In the genomic region with DNA sequence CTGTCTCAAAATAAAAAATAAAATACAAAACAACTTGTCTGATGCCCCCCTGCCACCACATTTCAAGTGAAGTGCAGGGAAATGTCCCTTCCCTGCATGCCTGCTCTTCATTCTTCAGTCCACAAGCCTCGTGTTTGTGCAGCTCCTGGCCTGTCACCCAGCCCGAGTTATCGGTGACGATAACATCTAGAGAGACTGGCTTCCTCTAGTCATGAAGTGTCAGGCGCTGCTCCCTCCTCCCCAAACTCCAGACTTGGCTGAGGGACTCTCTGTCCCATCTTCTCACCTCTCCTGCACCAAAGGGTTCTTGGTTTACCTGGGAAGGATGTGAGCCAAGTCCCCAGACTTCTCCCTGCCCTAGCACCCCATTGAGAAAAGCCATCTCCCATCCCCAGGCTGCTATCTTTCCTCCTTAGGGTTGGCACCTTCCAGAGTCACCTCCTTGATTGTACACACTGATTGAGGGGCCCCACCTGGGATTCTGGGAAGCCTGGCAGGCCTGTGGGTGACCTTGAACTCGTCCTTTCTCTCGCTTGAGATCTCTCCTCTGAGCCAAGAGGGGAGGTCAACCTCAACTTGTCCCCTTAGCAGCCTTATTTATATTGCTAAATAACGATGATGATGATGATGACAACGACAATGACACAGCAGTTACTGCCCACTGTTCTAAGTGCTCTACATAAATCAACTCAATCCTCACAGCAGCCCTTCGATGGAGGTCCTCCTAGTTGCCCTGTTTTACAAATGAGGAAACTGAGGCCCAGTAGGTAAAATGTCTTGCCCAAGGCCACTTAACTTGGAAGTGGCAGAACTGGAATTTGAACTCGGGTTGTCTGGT, we compare ENCODE assay signal across 28 cellular contexts. TPM values are rescaled to one million over a fixed set of nuclear protein-coding genes. Genes with fewer than 3 reads are reported as not detected.
"Had no signal": no experiment of that assay in that cellular context is flagged by ENCODE, and none has a peak within 500 bp of the region (broad histone marks: within the 10 kb centered on the region; RNA-seq: fewer than 3 reads in every experiment).

No MANE protein-coding gene starts in this region.

- H3K36me3 ChIP-seq: heart right ventricle, lower lobe of right lung, pancreas, upper lobe of left lung had no signal

- H3K27ac Mint-ChIP-seq: activated CD4-positive, alpha-beta T cell treated with anti-CD3 and anti-CD28 coated beads, Interleukin-2, amount 10 ng/mL, durations not matched to agents 7 days and 5 days; activated CD8-positive, alpha-beta T cell treated with anti-CD3 and anti-CD28 coated beads for 36 hours; activated naive CD8-positive, alpha-beta T cell treated with anti-CD3 and anti-CD28 coated beads, Interleukin-2, amount 50 U/mL, for 24 hours; activated T-helper 1 cell treated with anti-CD3 and anti-CD28 coated beads, Interleukin-12 subunit alpha, Interleukin-12 subunit beta, Interleukin-2, Interleukin-4 antibody, amounts not matched to agents 30 ng/mL and 10 ng/mL and 1 ng/mL, durations not matched to agents 14 hours and 24 hours and 36 hours; T-helper 1 cell treated with Interleukin-12 subunit alpha and Interleukin-12 subunit beta and Interleukin-4 antibody, amounts not matched to agents 30 μg/mL and 1 μg/mL, for 36 hours had no signal

- H3K9me3 Mint-ChIP-seq: activated CD4-positive, alpha-beta T cell treated with anti-CD3 and anti-CD28 coated beads, Interleukin-2, amount 10 ng/mL, durations not matched to agents 7 days and 5 days; activated CD8-positive, alpha-beta T cell treated with anti-CD3 and anti-CD28 coated beads for 36 hours; activated naive CD8-positive, alpha-beta T cell treated with anti-CD3 and anti-CD28 coated beads, Interleukin-2, amount 50 U/mL, for 24 hours; activated T-helper 1 cell treated with anti-CD3 and anti-CD28 coated beads, Interleukin-12 subunit alpha, Interleukin-12 subunit beta, Interleukin-2, Interleukin-4 antibody, amounts not matched to agents 30 ng/mL and 10 ng/mL and 1 ng/mL, durations not matched to agents 14 hours and 24 hours and 36 hours; naive B cell; T-helper 1 cell treated with Interleukin-12 subunit alpha and Interleukin-12 subunit beta and Interleukin-4 antibody, amounts not matched to agents 30 μg/mL and 1 μg/mL, for 36 hours had no signal

- H3K27me3 Mint-ChIP-seq: activated CD4-positive, alpha-beta T cell treated with anti-CD3 and anti-CD28 coated beads, Interleukin-2, amount 10 ng/mL, durations not matched to agents 7 days and 5 days; activated CD8-positive, alpha-beta T cell treated with anti-CD3 and anti-CD28 coated beads for 36 hours; activated naive CD8-positive, alpha-beta T cell treated with anti-CD3 and anti-CD28 coated beads, Interleukin-2, amount 50 U/mL, for 24 hours had no signal

- DNase-seq: activated CD4-positive, alpha-beta T cell treated with anti-CD3 and anti-CD28 coated beads, Interleukin-2, amount 10 ng/mL, durations not matched to agents 7 days and 5 days; activated CD8-positive, alpha-beta T cell treated with anti-CD3 and anti-CD28 coated beads for 36 hours; activated gamma-delta T cell; activated naive CD4-positive, alpha-beta T cell treated with anti-CD3 and anti-CD28 coated beads, Interleukin-2, amount 50 U/mL, for 16 hours; activated naive CD8-positive, alpha-beta T cell treated with anti-CD3 and anti-CD28 coated beads, Interleukin-2, amount 50 U/mL, for 24 hours; cerebellar nuclear complex; heart right ventricle; kidney; lower lobe of right lung; mesendoderm; naive B cell; pancreas; right cardiac atrium; stimulated activated CD4-positive, alpha-beta T cell treated with anti-CD3 and anti-CD28 coated beads, Interleukin-12 subunit alpha, Interleukin-12 subunit beta, amount 100 ng/mL, for 4 hours; stimulated activated CD4-positive, alpha-beta T cell treated with anti-CD3 and anti-CD28 coated beads, Interleukin-4, amount 100 ng/mL, for 4 hours; stimulated activated naive CD8-positive, alpha-beta T cell treated with anti-CD3 and anti-CD28 coated beads, Interleukin-15, Interleukin-2, amounts not matched to agents 100 U/mL and 50 U/mL, for 24 hours; T1000; upper lobe of left lung had no signal

- H3K36me3 Mint-ChIP-seq: naive B cell had no signal

- H3K27me3 ChIP-seq: heart right ventricle, pancreas, upper lobe of left lung had no signal

- H3K4me3 Mint-ChIP-seq: activated CD4-positive, alpha-beta T cell treated with anti-CD3 and anti-CD28 coated beads, Interleukin-2, amount 10 ng/mL, durations not matched to agents 7 days and 5 days; activated CD8-positive, alpha-beta T cell treated with anti-CD3 and anti-CD28 coated beads for 36 hours; activated naive CD8-positive, alpha-beta T cell treated with anti-CD3 and anti-CD28 coated beads, Interleukin-2, amount 50 U/mL, for 24 hours; activated T-helper 1 cell treated with anti-CD3 and anti-CD28 coated beads, Interleukin-12 subunit alpha, Interleukin-12 subunit beta, Interleukin-2, Interleukin-4 antibody, amounts not matched to agents 30 ng/mL and 10 ng/mL and 1 ng/mL, durations not matched to agents 14 hours and 24 hours and 36 hours; T-helper 1 cell treated with Interleukin-12 subunit alpha and Interleukin-12 subunit beta and Interleukin-4 antibody, amounts not matched to agents 30 μg/mL and 1 μg/mL, for 36 hours had no signal

- H3K4me1 Mint-ChIP-seq: activated CD4-positive, alpha-beta T cell treated with anti-CD3 and anti-CD28 coated beads, Interleukin-2, amount 10 ng/mL, durations not matched to agents 7 days and 5 days had no signal

- H3K27ac ChIP-seq: coronary artery, epithelial cell of prostate, lower lobe of right lung, pancreas had no signal

- ATAC-seq: activated CD4-positive, CD25-positive, alpha-beta regulatory T cell treated with anti-CD3 and anti-CD28 coated beads, Interleukin-2, amount 50 U/mL, for 24 hours; activated CD8-positive, alpha-beta T cell treated with anti-CD3 and anti-CD28 coated beads for 36 hours; activated naive CD8-positive, alpha-beta T cell treated with anti-CD3 and anti-CD28 coated beads, Interleukin-2, amount 50 U/mL, for 24 hours; heart right ventricle; lower lobe of right lung; pancreas; right cardiac atrium; stimulated activated naive CD8-positive, alpha-beta T cell treated with anti-CD3 and anti-CD28 coated beads, Interleukin-15, Interleukin-2, amounts not matched to agents 100 U/mL and 50 U/mL, for 24 hours had no signal

- H3K4me1 ChIP-seq: lower lobe of right lung, pancreas, upper lobe of left lung had no signal

- H3K4me3 ChIP-seq: coronary artery, heart right ventricle, lower lobe of right lung, pancreas, upper lobe of left lung had no signal

- H3K9me3 ChIP-seq: heart right ventricle, lower lobe of right lung, pancreas, upper lobe of left lung had no signal

RNA-seq across cellular contexts. Expression of gene IRGC, which starts 32.8 kb away (rescaled TPM):
- total RNA-seq: activated CD4-positive, alpha-beta T cell treated with anti-CD3 and anti-CD28 coated beads, Interleukin-2, amount 10 ng/mL, durations not matched to agents 7 days and 5 days; activated CD8-positive, alpha-beta T cell treated with anti-CD3 and anti-CD28 coated beads for 36 hours; activated T-helper 1 cell treated with anti-CD3 and anti-CD28 coated beads, Interleukin-12 subunit alpha, Interleukin-12 subunit beta, Interleukin-2, Interleukin-4 antibody, amounts not matched to agents 30 ng/mL and 10 ng/mL and 1 ng/mL, durations not matched to agents 14 hours and 24 hours and 36 hours; fibroblast of villous mesenchyme; heart right ventricle; kidney; lower lobe of right lung; mucosa of gallbladder; pancreas; pulmonary artery endothelial cell; right cardiac atrium; skeletal muscle tissue; subcutaneous adipose tissue; upper lobe of left lung had no signal
- polyA plus RNA-seq: heart right ventricle, pancreas, right cardiac atrium had no signal
